Comparison of ENCODE assay signal across 1 cellular context in the genomic region with DNA sequence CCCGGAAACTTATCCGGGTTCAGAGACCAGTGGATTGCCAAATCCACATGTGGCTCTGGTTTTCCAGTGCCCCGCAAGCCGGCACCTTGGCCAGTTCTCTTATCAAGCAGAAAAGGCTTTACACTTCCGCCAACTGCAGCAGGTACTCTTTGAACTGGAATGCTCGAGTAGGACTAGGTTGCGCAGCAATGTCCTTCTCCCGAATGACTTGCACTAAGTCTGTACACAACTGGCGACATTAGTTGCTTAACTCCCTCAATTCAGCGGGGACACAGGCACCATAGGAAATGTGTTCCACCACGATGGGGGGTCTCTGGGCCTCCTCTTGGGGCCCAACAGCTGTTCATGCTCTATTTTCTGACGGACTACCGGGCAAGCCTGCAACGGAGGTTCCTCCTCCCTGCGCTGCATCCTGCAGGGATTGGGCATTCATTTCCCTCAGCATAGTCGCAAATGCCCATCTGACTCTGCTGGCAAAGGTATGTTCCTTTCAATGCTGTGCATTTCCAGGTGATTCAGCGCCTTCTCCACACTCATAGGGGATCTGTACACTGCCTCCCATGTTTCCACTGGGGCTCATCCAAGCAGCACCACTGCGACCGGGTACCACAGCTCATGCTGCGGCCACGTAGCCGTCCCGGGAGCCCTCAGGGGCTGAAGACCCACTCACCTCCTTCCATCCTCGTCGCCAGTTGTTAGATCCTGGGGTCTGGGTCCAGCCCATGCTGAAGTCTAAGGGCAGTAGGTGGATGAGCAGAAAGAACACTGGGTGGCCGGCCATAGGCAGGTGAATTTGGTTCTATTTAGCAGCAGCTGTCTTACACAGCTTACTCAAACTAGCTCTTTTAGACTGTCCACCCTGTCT.
TF ChIP-seq lines count a peak whose summit lies in the region.

No MANE protein-coding gene starts in this region.

TF ChIP-seq in liver, 16 proteins besides CTCF, POLR2A, EP300 and RAD21 (continued from another document):
- TF ChIP-seq, protein P1, sequence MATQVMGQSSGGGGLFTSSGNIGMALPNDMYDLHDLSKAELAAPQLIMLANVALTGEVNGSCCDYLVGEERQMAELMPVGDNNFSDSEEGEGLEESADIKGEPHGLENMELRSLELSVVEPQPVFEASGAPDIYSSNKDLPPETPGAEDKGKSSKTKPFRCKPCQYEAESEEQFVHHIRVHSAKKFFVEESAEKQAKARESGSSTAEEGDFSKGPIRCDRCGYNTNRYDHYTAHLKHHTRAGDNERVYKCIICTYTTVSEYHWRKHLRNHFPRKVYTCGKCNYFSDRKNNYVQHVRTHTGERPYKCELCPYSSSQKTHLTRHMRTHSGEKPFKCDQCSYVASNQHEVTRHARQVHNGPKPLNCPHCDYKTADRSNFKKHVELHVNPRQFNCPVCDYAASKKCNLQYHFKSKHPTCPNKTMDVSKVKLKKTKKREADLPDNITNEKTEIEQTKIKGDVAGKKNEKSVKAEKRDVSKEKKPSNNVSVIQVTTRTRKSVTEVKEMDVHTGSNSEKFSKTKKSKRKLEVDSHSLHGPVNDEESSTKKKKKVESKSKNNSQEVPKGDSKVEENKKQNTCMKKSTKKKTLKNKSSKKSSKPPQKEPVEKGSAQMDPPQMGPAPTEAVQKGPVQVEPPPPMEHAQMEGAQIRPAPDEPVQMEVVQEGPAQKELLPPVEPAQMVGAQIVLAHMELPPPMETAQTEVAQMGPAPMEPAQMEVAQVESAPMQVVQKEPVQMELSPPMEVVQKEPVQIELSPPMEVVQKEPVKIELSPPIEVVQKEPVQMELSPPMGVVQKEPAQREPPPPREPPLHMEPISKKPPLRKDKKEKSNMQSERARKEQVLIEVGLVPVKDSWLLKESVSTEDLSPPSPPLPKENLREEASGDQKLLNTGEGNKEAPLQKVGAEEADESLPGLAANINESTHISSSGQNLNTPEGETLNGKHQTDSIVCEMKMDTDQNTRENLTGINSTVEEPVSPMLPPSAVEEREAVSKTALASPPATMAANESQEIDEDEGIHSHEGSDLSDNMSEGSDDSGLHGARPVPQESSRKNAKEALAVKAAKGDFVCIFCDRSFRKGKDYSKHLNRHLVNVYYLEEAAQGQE (IDR thresholded peaks at IDR 0.05), result peak; percentile 51
- TF ChIP-seq YY1 (IDR thresholded peaks at IDR 0.05) (peak; percentile 84), GABPA (IDR thresholded peaks at IDR 0.05 in 1 of 2, conservative IDR thresholded peaks at IDR 0.05 in 1 of 2) (peak in 1 of 2 donors; percentile 71), JUND (IDR thresholded peaks at IDR 0.05) (peak in 1 of 2 donors; percentile 61), FOXA1 (IDR thresholded peaks at IDR 0.05) (peak; percentile 39), HNF4G (IDR thresholded peaks at IDR 0.05) (peak; percentile 20), FOXA2 (IDR thresholded peaks at IDR 0.05) (peak; percentile 11)
TF ChIP-seq in liver: peak in this region for 13.
